ENCODE assay signal across 1 cellular context in genomic region chr5:76099286-76099702, GRCh38.
TF ChIP-seq lines count a peak whose summit lies in the region.

No MANE protein-coding gene starts in this region.

TF ChIP-seq in WTC11, 78 proteins besides CTCF, POLR2A, EP300 and RAD21 (continued from another document):
- no peak for TF ChIP-seq ZBTB43 (CRISPR knock-in tag; IDR thresholded peaks at IDR 0.05)
- TF ChIP-seq MXD4 (CRISPR knock-in tag; IDR thresholded peaks at IDR 0.05; ENCODE audit: borderline replicate concordance), result no peak
- TF ChIP-seq ZNF671 (CRISPR knock-in tag; IDR thresholded peaks at IDR 0.05), result no peak
- no peak for TF ChIP-seq ATF6 (CRISPR knock-in tag; IDR thresholded peaks at IDR 0.05)
